ENCODE assay signal across 27 cellular contexts in genomic region chr1:12126781-12127180, GRCh38. TPM values are rescaled to one million over a fixed set of nuclear protein-coding genes. Genes with fewer than 3 reads are reported as not detected.
DNase-seq lines count a peak whose midpoint lies in the region; ATAC-seq, FAIRE-seq and TF ChIP-seq lines count a peak whose summit lies in the region.
"Had no signal": no experiment of that assay in that cellular context is flagged by ENCODE, and none has a peak within 500 bp of the region (broad histone marks: within the 10 kb centered on the region; RNA-seq: fewer than 3 reads in every experiment).

No MANE protein-coding gene starts in this region.

- TF ChIP-seq CTCF in HEK293 (tag by site-specific recombination; IDR thresholded peaks at IDR 0.05): no peak
- TF ChIP-seq CTCF in GM12878 (IDR thresholded peaks at IDR 0.05 in 2 of 3, conservative IDR thresholded peaks at IDR 0.05 in 1 of 3; ENCODE audit: control insufficient read depth in 2 of 3, extremely low read depth in 1 of 3, insufficient read depth in 1 of 3, low read depth in 3 of 3, low read length in 3 of 3): no peak
- no peak for TF ChIP-seq CTCF in esophagus squamous epithelium (IDR thresholded peaks at IDR 0.05)

- TF ChIP-seq POLR2A in GM12878 (IDR thresholded peaks at IDR 0.05; ENCODE audit: low read depth, low read length) (no peak), esophagus squamous epithelium (IDR thresholded peaks at IDR 0.05) (no peak)

- CTCF ChIA-PET in HEK293 (lab: Yijun Ruan, JAX) (interaction anchor here (0.6 to 11.4 kb wide), 9 partner anchors 14 to 227 kb away, joined by 3 to 300 read pairs (median 13); partner anchors contain the start of gene TNFRSF1B), GM12878 (lab: Yijun Ruan, JAX) (interaction anchor here (1.0 to 6.6 kb wide), 9 partner anchors 20 to 147 kb away, joined by 3 to 161 read pairs (median 19); no protein-coding TSS in a partner anchor)

- 98% methylated on average over 9 of the region's 9 CpGs for WGBS in GM12878 (ENCODE audit: insufficient coverage, insufficient replicate concordance, low lambda C conversion rate, missing lambda C conversion rate)
- 94 to 95% methylated on average over 3 to 6 of the region's 9 CpGs for WGBS in esophagus squamous epithelium, 2 donors

- H3K4me2 ChIP-seq in GM12878 (ENCODE audit: control insufficient read depth, insufficient read depth): no peak overlapping the region
- H3K4me2 ChIP-seq: hepatocyte, SK-N-SH had no signal

- TF ChIP-seq RAD21 in GM12878 (IDR thresholded peaks at IDR 0.05; ENCODE audit: insufficient read depth, low read depth, low read length): no peak

- SMC1A ChIA-PET in GM12878 (lab: Charles Lee; ENCODE audit: uncharacterized antibody, unreplicated experiment): interaction anchor here (0.7 to 7.8 kb wide), 3 partner anchors 24 to 152 kb away, joined by 3 to 191 read pairs (median 50); no protein-coding TSS in a partner anchor

- no peak overlapping the region for H2AFZ ChIP-seq in GM12878 (ENCODE audit: control insufficient read depth, low read depth, low read length)
- H2AFZ ChIP-seq: hepatocyte had no signal

- DNase-seq in activated T-cell treated with anti-CD3 and anti-CD28 coated beads, Interleukin-2, amount 50 U/mL, for 4 hours: no peak
- DNase-seq in activated T-cell treated with anti-CD3 and anti-CD28 coated beads, Interleukin-2, amount 50 U/mL, for 48 hours: no peak
- DNase-seq in GM12878 (ENCODE audit: low read depth, low spot score) (no peak), medulla oblongata (ENCODE audit: extremely low spot score) (no peak), NCI-H82 treated with DMSO at 0.1 percent for 48 hours (lab: John Stamatoyannopoulos, UW; ENCODE audit: unreplicated experiment) (no peak), esophagus squamous epithelium (lab: John Stamatoyannopoulos, UW) (no peak)
- no peak for DNase-seq in stimulated activated effector memory CD8-positive, alpha-beta T cell treated with anti-CD3 and anti-CD28 coated beads, Interleukin-12 subunit alpha, Interleukin-12 subunit beta, amount 100 ng/mL, for 72 hours (ENCODE audit: low spot score in 2 of 2)
- DNase-seq: activated CD8-positive, alpha-beta memory T cell treated with anti-CD3 and anti-CD28 coated beads, Interleukin-2, amount 10 ng/mL, durations not matched to agents 7 days and 5 days; cerebellar nuclear complex; foreskin melanocyte; HFFc6; immature natural killer cell; MV-4-11; NCI-H1694; NCI-H2171 treated with DMSO at 0.1 percent for 48 hours; NCI-H526 treated with DMSO at 0.1 percent for 48 hours; nephron progenitor cell; SK-N-SH; transverse colon had no signal

- POLR2A ChIA-PET in HEK293 (lab: Yijun Ruan, JAX): no interaction called here
- POLR2A ChIA-PET in GM12878 (lab: Charles Lee): interaction anchor here (0.8 kb wide), 1 partner anchor 22 kb away, joined by 5 read pairs; no protein-coding TSS in a partner anchor

- H3K9ac ChIP-seq in GM12878 (ENCODE audit: control insufficient read depth, insufficient read depth, low read length): no peak overlapping the region
- H3K9ac ChIP-seq: SK-N-SH had no signal

- H3K27ac Mint-ChIP-seq in stimulated activated effector memory CD8-positive, alpha-beta T cell treated with anti-CD3 and anti-CD28 coated beads, Interleukin-12 subunit alpha, Interleukin-12 subunit beta, amount 100 ng/mL, for 72 hours: peak overlapping the region; percentile 87
- H3K27ac Mint-ChIP-seq: HFFc6, nephron progenitor cell had no signal

- no peaks in the 10 kb centered on the region for H3K4me1 ChIP-seq in HEK293 (ENCODE audit: control insufficient read depth, insufficient read depth, low read length)
- no peaks in the 10 kb centered on the region for H3K4me1 ChIP-seq in GM12878 (ENCODE audit: control insufficient read depth, insufficient read depth, low read length)
- peaks cover 9 to 22% (median 13%) of the 10 kb centered on the region in 3 donors for H3K4me1 ChIP-seq in esophagus squamous epithelium

- H3K27me3 Mint-ChIP-seq in activated T-cell treated with anti-CD3 and anti-CD28 coated beads, Interleukin-2, amount 50 U/mL, for 4 hours (ENCODE audit: low read depth): no peaks in the 10 kb centered on the region
- H3K27me3 Mint-ChIP-seq: activated CD8-positive, alpha-beta memory T cell treated with anti-CD3 and anti-CD28 coated beads, Interleukin-2, amount 10 ng/mL, durations not matched to agents 7 days and 5 days had no signal

- H3K36me3 ChIP-seq in HEK293 (ENCODE audit: control insufficient read depth in 2 of 2, insufficient read depth in 1 of 2, low read length in 2 of 2) (no peaks in the 10 kb centered on the region), GM12878 (ENCODE audit: control insufficient read depth in 2 of 2, insufficient read depth in 2 of 2, low read length in 1 of 2) (peaks cover 26 to 36% of the 10 kb centered on the region in 2 experiments), esophagus squamous epithelium (no peaks in the 10 kb centered on the region)
- H3K36me3 ChIP-seq: left lung, transverse colon had no signal

- H3K4me3 ChIP-seq in HEK293 (ENCODE audit: low read depth, low read length): no peak overlapping the region
- no peak overlapping the region for H3K4me3 ChIP-seq in GM12878
- H3K4me3 ChIP-seq in esophagus squamous epithelium: no peak overlapping the region
- H3K4me3 ChIP-seq: hepatocyte, skin epidermis, transverse colon had no signal

- H3K4me1 Mint-ChIP-seq in activated T-cell treated with anti-CD3 and anti-CD28 coated beads, Interleukin-2, amount 50 U/mL, for 4 hours (ENCODE audit: low read depth): peaks cover 36% of the 10 kb centered on the region
- H3K4me1 Mint-ChIP-seq in stimulated activated effector memory CD8-positive, alpha-beta T cell treated with anti-CD3 and anti-CD28 coated beads, Interleukin-12 subunit alpha, Interleukin-12 subunit beta, amount 100 ng/mL, for 72 hours: peaks cover 52% of the 10 kb centered on the region

- H3K27ac ChIP-seq in HEK293 (ENCODE audit: extremely low read depth, low read depth, low read length) (no peak overlapping the region), GM12878 (ENCODE audit: control insufficient read depth, insufficient read depth) (no peak overlapping the region), esophagus squamous epithelium (no peak overlapping the region)
- H3K27ac ChIP-seq: C4-2B, hepatocyte, RWPE1, transverse colon had no signal

- no peaks in the 10 kb centered on the region for H3K9me3 ChIP-seq in HEK293 (ENCODE audit: control insufficient read depth, insufficient read depth, low read depth, low read length)
- H3K9me3 ChIP-seq in GM12878 (replicated peaks; ENCODE audit: control insufficient read depth, insufficient read depth, low read length): no peaks in the 10 kb centered on the region
- H3K9me3 ChIP-seq in esophagus squamous epithelium: no peaks in the 10 kb centered on the region
- H3K9me3 ChIP-seq: left lung, SK-N-SH, transverse colon had no signal

- BruUV-seq in GM12878 (replicated peaks; lab: Mats Ljungman, UMichigan): no TSS peak

- no peaks in the 10 kb centered on the region for H4K20me1 ChIP-seq in GM12878 (ENCODE audit: control insufficient read depth, insufficient read depth)

- intact Hi-C loops in GM12878 (cut with micrococcal nuclease; ENCODE audit: unreplicated experiment) (loop anchor here (10.0 kb wide), 1 partner anchor 498 kb away; no protein-coding TSS in a partner anchor), esophagus squamous epithelium (cut with DNase I) (no loop called here)

- FAIRE-seq in GM12878 (lab: Jason Lieb, UNC): no peak
- FAIRE-seq: D721Med had no signal

- no peaks in the 10 kb centered on the region for H3K27me3 ChIP-seq in GM12878 (replicated peaks in 1 of 2; ENCODE audit: control insufficient read depth in 2 of 2, insufficient read depth in 2 of 2, low read length in 1 of 2)
- H3K27me3 ChIP-seq in esophagus squamous epithelium: peaks cover 0 to 62% (median 0%) of the 10 kb centered on the region in 4 donors
- H3K27me3 ChIP-seq: hepatocyte, transverse colon had no signal

- no peaks in the 10 kb centered on the region for H3K9me3 Mint-ChIP-seq in activated T-cell treated with anti-CD3 and anti-CD28 coated beads, Interleukin-2, amount 50 U/mL, for 4 hours
- no peaks in the 10 kb centered on the region for H3K9me3 Mint-ChIP-seq in stimulated activated effector memory CD8-positive, alpha-beta T cell treated with anti-CD3 and anti-CD28 coated beads, Interleukin-12 subunit alpha, Interleukin-12 subunit beta, amount 100 ng/mL, for 72 hours
- H3K9me3 Mint-ChIP-seq: HFFc6, immature natural killer cell, nephron progenitor cell had no signal

- in situ Hi-C loops in GM12878 (cut with MboI): loop anchor here (5.0 kb wide), 2 partner anchors 81 to 496 kb away; no protein-coding TSS in a partner anchor

- RAD21 ChIA-PET in GM12878 (lab: Charles Lee; ENCODE audit: unreplicated experiment): interaction anchor here (2.8 to 6.3 kb wide), 2 partner anchors 73 to 92 kb away, joined by 9 to 84 read pairs; no protein-coding TSS in a partner anchor

- no peak for TF ChIP-seq EP300 in GM12878 (IDR thresholded peaks at IDR 0.05; ENCODE audit: borderline replicate concordance in 1 of 2, control insufficient read depth in 1 of 2, low read depth in 2 of 2, low read length in 2 of 2)

- peak; percentile 2 for ATAC-seq in activated T-cell treated with anti-CD3 and anti-CD28 coated beads, Interleukin-2, amount 50 U/mL, for 4 hours
- no peak for ATAC-seq in GM12878
- ATAC-seq in stimulated activated effector memory CD8-positive, alpha-beta T cell treated with anti-CD3 and anti-CD28 coated beads, Interleukin-12 subunit alpha, Interleukin-12 subunit beta, amount 100 ng/mL, for 72 hours: no peak
- ATAC-seq: activated CD8-positive, alpha-beta memory T cell treated with anti-CD3 and anti-CD28 coated beads, Interleukin-2, amount 10 ng/mL, durations not matched to agents 7 days and 5 days; left lung had no signal

- H3K79me2 ChIP-seq in GM12878 (ENCODE audit: control insufficient read depth, insufficient read depth, low read length): no peaks in the 10 kb centered on the region
- H3K79me2 ChIP-seq: hepatocyte had no signal

- H3K4me3 Mint-ChIP-seq in activated T-cell treated with anti-CD3 and anti-CD28 coated beads, Interleukin-2, amount 50 U/mL, for 4 hours: no peak overlapping the region
- no peak overlapping the region for H3K4me3 Mint-ChIP-seq in stimulated activated effector memory CD8-positive, alpha-beta T cell treated with anti-CD3 and anti-CD28 coated beads, Interleukin-12 subunit alpha, Interleukin-12 subunit beta, amount 100 ng/mL, for 72 hours
- H3K4me3 Mint-ChIP-seq: activated CD8-positive, alpha-beta memory T cell treated with anti-CD3 and anti-CD28 coated beads, Interleukin-2, amount 10 ng/mL, durations not matched to agents 7 days and 5 days; HFFc6; nephron progenitor cell had no signal

- H3K36me3 Mint-ChIP-seq in activated T-cell treated with anti-CD3 and anti-CD28 coated beads, Interleukin-2, amount 50 U/mL, for 4 hours (ENCODE audit: insufficient read depth): no peaks in the 10 kb centered on the region
- peaks cover 45% of the 10 kb centered on the region for H3K36me3 Mint-ChIP-seq in stimulated activated effector memory CD8-positive, alpha-beta T cell treated with anti-CD3 and anti-CD28 coated beads, Interleukin-12 subunit alpha, Interleukin-12 subunit beta, amount 100 ng/mL, for 72 hours
- H3K36me3 Mint-ChIP-seq: immature natural killer cell had no signal

RNA-seq across cellular contexts. Expression of gene TNFRSF1B, which starts 40.0 kb away (rescaled TPM):
- total RNA-seq in activated T-cell treated with anti-CD3 and anti-CD28 coated beads, Interleukin-2, amount 50 U/mL, for 4 hours: 100 to 1,000 TPM; 218 to 255 (median 229) TPM
- 88.1 and 95.5 TPM in 2 replicates for total RNA-seq in GM12878 (2013; cell fraction: nucleolus; rRNA removed)
- total RNA-seq in GM12878 (2014; rRNA removed): 33.0 and 39.9 TPM in 2 replicates
- total RNA-seq in GM12878 (2014; rRNA removed; fragmentation: Illumina TruSeq; extraction: Trizol): 22.4 and 24.4 TPM in 2 replicates
- total RNA-seq in GM12878 (2021): 78.8 and 87.2 TPM in 2 replicates
- polyA plus RNA-seq in GM12878 (2011; ENCODE audit: low read depth): 22.2 TPM
- 35.0 and 66.4 TPM in 2 replicates for polyA plus RNA-seq in GM12878 (2011; rRNA removed)
- polyA plus RNA-seq in GM12878 (2011; cell fraction: cytosol; rRNA removed): 84.0 and 115 TPM in 2 replicates
- polyA plus RNA-seq in GM12878 (2011; cell fraction: nucleus; rRNA removed): 23.9 and 33.3 TPM in 2 replicates
- polyA plus RNA-seq in GM12878 (2012): 50.4 and 50.7 TPM in 2 replicates
- 15.0 and 32.4 TPM in 2 replicates for polyA plus RNA-seq in GM12878 (2014; fragmentation: Illumina TruSeq; extraction: Trizol)
- 10 to 100 TPM; 10.1 to 11.6 TPM for polyA plus RNA-seq in GM12878 (2014; fragmentation: Nextera tagmentation; extraction: Ambion mirVana)
- polyA plus RNA-seq in GM12878 (2014; rRNA removed): 47.3 and 53.1 TPM in 2 replicates
- polyA plus RNA-seq in GM12878 (2016; fragmentation: Nextera tagmentation; extraction: Ambion mirVana): 10 to 100 TPM; 34.8 to 47.5 TPM
- polyA minus RNA-seq in GM12878 (2011; rRNA and poly(A)+ RNA removed): 44.6 and 88.0 TPM in 2 replicates
- polyA minus RNA-seq in GM12878 (2011; cell fraction: cytosol; rRNA and poly(A)+ RNA removed): 32.2 and 47.0 TPM in 2 replicates
- polyA minus RNA-seq in GM12878 (2011; cell fraction: nucleus; rRNA and poly(A)+ RNA removed): 11.2 and 26.9 TPM in 2 replicates
- 10 to 100 TPM in 2 of 4 donors, 1 to 10 TPM in 2; 2.1 to 17.5 (median 10.3) TPM for total RNA-seq in esophagus squamous epithelium
- total RNA-seq: progenitor cell of endocrine pancreas had no signal

Comparison
In these comparisons a context has a peak if more than half of its experiments do, and no peak if none do; other contexts are left out.
1. ATAC-seq: peak in activated T-cell treated with anti-CD3 and anti-CD28 coated beads, Interleukin-2, amount 50 U/mL, for 4 hours (2 of 2); none in GM12878 (single experiment) and stimulated activated effector memory CD8-positive, alpha-beta T cell treated with anti-CD3 and anti-CD28 coated beads, Interleukin-12 subunit alpha, Interleukin-12 subunit beta, amount 100 ng/mL, for 72 hours (single experiment).